Comparison of ENCODE assay signal across 22 cellular contexts in genomic region chrY:7458350-7459078, GRCh38.
A peak's percentile ranks its signal among the peaks of the same experiment; 100 is the strongest.
DNase-seq lines count a peak whose midpoint lies in the region; ATAC-seq and TF ChIP-seq lines count a peak whose summit lies in the region.
"Had no signal": no experiment of that assay in that cellular context is flagged by ENCODE, and none has a peak within 500 bp of the region (broad histone marks: within the 10 kb centered on the region; RNA-seq: fewer than 3 reads in every experiment).

No MANE protein-coding gene starts in this region.

- no peak overlapping the region for H2AFZ ChIP-seq in ACC112 (ENCODE audit: low read length, unreplicated experiment)
- H2AFZ ChIP-seq: neural progenitor cell had no signal

- H3K4me3 ChIP-seq in ACC112 (ENCODE audit: low read depth, low read length) (peak overlapping the region; percentile 56; the same call in 1 of the 2 replicates), cardiac fibroblast (replicated peaks in 1 of 2; ENCODE audit: low read depth in 2 of 2, low read length in 2 of 2) (no peak overlapping the region)
- H3K4me3 ChIP-seq: ascending aorta, neural progenitor cell had no signal

- TF ChIP-seq CTCF in cardiac fibroblast (IDR thresholded peaks at IDR 0.05; ENCODE audit: low read depth, low read length): no peak
- TF ChIP-seq CTCF in omental fat pad (IDR thresholded peaks at IDR 0.05): no peak

- H3K4me1 ChIP-seq in ACC112 (ENCODE audit: control insufficient read depth, insufficient read depth, low read length, unreplicated experiment): peaks cover 74% of the 10 kb centered on the region
- H3K4me1 ChIP-seq: ascending aorta, neural progenitor cell had no signal

- peaks cover 8% of the 10 kb centered on the region for H3K79me2 ChIP-seq in ACC112 (ENCODE audit: control insufficient read depth, insufficient read depth, low read length, unreplicated experiment)

- no peaks in the 10 kb centered on the region for H3K36me3 ChIP-seq in ACC112 (ENCODE audit: insufficient read depth, low read length)
- H3K36me3 ChIP-seq: ascending aorta, neural progenitor cell had no signal

- ATAC-seq in omental fat pad (ENCODE audit: low FRiP score) (no peak), HG03175 (IDR thresholded peaks at IDR 0.05; ENCODE audit: unreplicated experiment) (no peak)
- ATAC-seq: HCT116; stimulated activated effector memory CD8-positive, alpha-beta T cell treated with anti-CD3 and anti-CD28 coated beads, Interleukin-12 subunit alpha, Interleukin-12 subunit beta, amount 100 ng/mL, for 72 hours had no signal

- DNase-seq in HCEC 1CT: peak; percentile 42
- peak; percentile 78 to 90 for DNase-seq in cardiac fibroblast (ENCODE audit: low read depth in 2 of 2)
- peak; percentile 20 for DNase-seq in kidney glomerular epithelial cell (lab: John Stamatoyannopoulos, UW)
- no peak for DNase-seq in HuH-7 (ENCODE audit: low spot score)
- DNase-seq in NCI-H2029 treated with DMSO at 0.1 percent for 48 hours (lab: John Stamatoyannopoulos, UW): no peak
- no peak for DNase-seq in omental fat pad (ENCODE audit: low spot score)
- DNase-seq: activated CD4-positive, alpha-beta T cell treated with anti-CD3 and anti-CD28 coated beads, Interleukin-2, amount 50 U/mL, for 4 hours; activated naive CD4-positive, alpha-beta T cell treated with anti-CD3 and anti-CD28 coated beads, Interleukin-2, amount 10 ng/mL, durations not matched to agents 7 days and 5 days; CD4-positive, alpha-beta memory T cell; DMS153; MM.1S; NCI-H187; NCI-H510A; SHP77 treated with DMSO at 0.1 percent for 48 hours; stimulated activated CD4-positive, alpha-beta T cell treated with anti-CD3 and anti-CD28 coated beads, Interleukin-15, amount 100 ng/mL, for 24 hours had no signal

- H3K27me3 ChIP-seq in ACC112 (ENCODE audit: insufficient read depth, low read length): no peaks in the 10 kb centered on the region
- H3K27me3 ChIP-seq: ascending aorta, neural progenitor cell had no signal

- peak overlapping the region; percentile 100 for H3K27ac ChIP-seq in ACC112 (ENCODE audit: low read depth, low read length)
- H3K27ac ChIP-seq: ascending aorta, neural progenitor cell, VCaP had no signal

Comparison
In these comparisons a context has a peak if more than half of its experiments do, and no peak if none do; other contexts are left out.
1. DNase-seq: peak in HCEC 1CT (single experiment), cardiac fibroblast (2 of 2) and kidney glomerular epithelial cell (single experiment); none in HuH-7 (single experiment), NCI-H2029 treated with DMSO at 0.1 percent for 48 hours (single experiment) and omental fat pad (single experiment).